In the genomic region with DNA sequence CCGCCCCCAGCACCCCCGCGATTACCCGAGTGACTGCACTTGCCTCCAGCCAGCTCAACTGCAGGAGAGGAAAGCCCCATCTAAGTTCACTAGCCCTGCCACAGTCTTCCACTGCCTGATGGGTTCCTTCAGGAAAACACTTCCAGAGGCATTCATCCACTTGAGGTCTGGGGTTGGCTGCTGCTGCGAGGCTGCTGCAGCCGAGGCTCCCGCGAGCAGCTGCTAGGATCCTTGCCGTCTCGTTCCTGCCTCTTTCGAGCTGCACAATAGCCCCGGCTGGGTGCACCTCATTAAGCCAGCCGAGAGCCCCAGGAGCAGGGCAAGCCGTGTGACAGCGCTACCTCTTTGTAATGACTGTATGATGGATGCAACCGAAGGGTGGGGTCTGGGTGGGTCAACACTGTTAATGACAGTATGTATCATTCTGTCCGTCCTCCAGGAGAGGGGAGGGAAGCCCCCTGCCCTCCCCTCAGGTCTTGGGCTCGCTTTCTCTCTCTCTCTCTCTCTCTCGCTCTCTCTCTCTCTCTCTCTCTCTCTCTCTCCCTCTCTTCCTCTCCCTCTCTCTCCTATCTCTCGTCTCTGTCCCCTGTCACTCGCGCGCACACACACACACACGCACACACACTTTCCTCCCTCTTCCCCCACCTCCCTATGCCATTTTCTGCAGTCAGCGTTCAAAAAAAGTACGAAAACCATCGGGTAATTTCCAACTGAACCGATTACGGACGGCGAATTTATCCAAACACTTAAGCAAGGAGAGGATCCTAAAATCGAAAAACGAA, we compare ENCODE assay signal across 9 cellular contexts. TPM values are rescaled to one million over a fixed set of nuclear protein-coding genes. Genes with fewer than 3 reads are reported as not detected.
DNase-seq lines count a peak whose midpoint lies in the region; ATAC-seq and TF ChIP-seq lines count a peak whose summit lies in the region.
"Had no signal": no experiment of that assay in that cellular context is flagged by ENCODE, and none has a peak within 500 bp of the region (broad histone marks: within the 10 kb centered on the region; RNA-seq: fewer than 3 reads in every experiment).

No MANE protein-coding gene starts in this region.

- H3K27me3 Mint-ChIP-seq in progenitor cell of endocrine pancreas: peaks cover 50% of the 10 kb centered on the region

- ATAC-seq in HG02678 (IDR thresholded peaks at IDR 0.05; ENCODE audit: unreplicated experiment) (no peak), GM21367 (IDR thresholded peaks at IDR 0.05; ENCODE audit: unreplicated experiment) (no peak)

- H3K9me3 Mint-ChIP-seq in progenitor cell of endocrine pancreas (ENCODE audit: low read depth): no peaks in the 10 kb centered on the region

- H3K4me1 Mint-ChIP-seq in progenitor cell of endocrine pancreas (ENCODE audit: low read depth): peaks cover 14% of the 10 kb centered on the region

- peak overlapping the region; percentile 65 for H3K27ac Mint-ChIP-seq in progenitor cell of endocrine pancreas

- in situ Hi-C loops in G401 (cut with HindIII; ENCODE audit: low sequenced_read_pairs): no loop called here

- peak; percentile 32 for DNase-seq in G401 (ENCODE audit: low spot score)
- DNase-seq in NCI-H69 (lab: John Stamatoyannopoulos, UW): peak; percentile 97
- peak; percentile 17 for DNase-seq in glomerular visceral epithelial cell (ENCODE audit: extremely low spot score)
- DNase-seq in progenitor cell of endocrine pancreas (ENCODE audit: low spot score, unreplicated experiment): no peak
- no peak for DNase-seq in HCEC 1CT
- no peak for DNase-seq in GM19238 (ENCODE audit: insufficient read length, low spot score)
- DNase-seq: activated gamma-delta T cell treated with Interleukin-2 at 50 U/mL for 16 hours had no signal

- no peak for TF ChIP-seq CTCF in progenitor cell of endocrine pancreas (IDR thresholded peaks at IDR 0.05; ENCODE audit: unreplicated experiment)

- H3K36me3 Mint-ChIP-seq in progenitor cell of endocrine pancreas (ENCODE audit: insufficient read depth): no peaks in the 10 kb centered on the region

- H3K4me3 Mint-ChIP-seq in progenitor cell of endocrine pancreas (ENCODE audit: low read depth): peak overlapping the region; percentile 78

RNA-seq across cellular contexts. Expression of a gene that starts 24.4 kb away (rescaled TPM):
- not detected in 2 replicates for total RNA-seq in G401 (2014; rRNA removed; shearing (Covaris generic))
- total RNA-seq in progenitor cell of endocrine pancreas: 1.7 and 2.2 TPM in 2 replicates

Comparison
In these comparisons a context has a peak if more than half of its experiments do, and no peak if none do; other contexts are left out.
1. DNase-seq: peak in G401 (single experiment), NCI-H69 (single experiment) and glomerular visceral epithelial cell (single experiment); none in progenitor cell of endocrine pancreas (single experiment), HCEC 1CT (single experiment) and GM19238 (single experiment).